22 cellular contexts compared by ENCODE assay signal in the genomic region with DNA sequence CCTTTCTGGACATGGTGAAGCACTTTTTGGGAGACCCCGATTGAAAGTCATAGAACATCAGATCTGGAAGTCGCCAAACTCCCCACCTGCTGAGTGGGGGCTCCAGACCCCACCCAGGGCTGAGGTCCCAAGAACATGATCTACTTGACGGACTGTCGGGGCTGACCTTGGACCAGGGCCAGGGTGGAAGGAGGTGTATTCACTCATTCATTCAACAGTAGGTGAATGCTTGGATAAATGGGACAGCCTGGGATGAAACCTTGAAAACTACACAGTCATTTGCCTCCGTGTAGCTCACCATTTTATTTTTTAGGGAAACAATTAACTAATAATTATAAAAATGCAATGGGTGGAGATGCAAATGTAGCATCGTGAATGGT.
DNase-seq lines count a peak whose midpoint lies in the region; ATAC-seq and TF ChIP-seq lines count a peak whose summit lies in the region.
"Had no signal": no experiment of that assay in that cellular context is flagged by ENCODE, and none has a peak within 500 bp of the region (broad histone marks: within the 10 kb centered on the region; RNA-seq: fewer than 3 reads in every experiment).

No MANE protein-coding gene starts in this region.

- no peak overlapping the region for H2AK5ac ChIP-seq in H9 (ENCODE audit: insufficient read length, low read length)

- no peak overlapping the region for H2BK20ac ChIP-seq in H9 (ENCODE audit: low read depth, low read length, poor library complexity, severe bottlenecking)

- no peak for TF ChIP-seq EP300 in suprapubic skin (IDR thresholded peaks at IDR 0.05)

- no CpG with 5 or more reads among the region's 6 CpGs for WGBS in H9 (ENCODE audit: extremely low coverage, insufficient read length, low lambda C conversion rate)
- 69% methylated on average over 4 of the region's 6 CpGs for WGBS in suprapubic skin

- no peaks in the 10 kb centered on the region for H3K9me3 Mint-ChIP-seq in H9
- no peaks in the 10 kb centered on the region for H3K9me3 Mint-ChIP-seq in stimulated activated memory B cell treated with anti-CD40 and anti-IgM and Interleukin-4, amounts not matched to agents 10 μg/mL and 1 μg/mL and 100 μg/mL, for 72 hours
- H3K9me3 Mint-ChIP-seq: CD4-positive, CD25-positive, alpha-beta regulatory T cell had no signal

- no peak overlapping the region for H2AFZ ChIP-seq in H9 (ENCODE audit: low read length)
- no peak overlapping the region for H2AFZ ChIP-seq in osteoblast (ENCODE audit: low read length)
- H2AFZ ChIP-seq: PC-9 had no signal

- H2BK5ac ChIP-seq in H9 (ENCODE audit: insufficient read length, low read length) = no peak overlapping the region

- no peak for TF ChIP-seq POLR2A in suprapubic skin (IDR thresholded peaks at IDR 0.05)

- H3K18ac ChIP-seq in H9 (ENCODE audit: insufficient read length, low read depth, low read length) = no peak overlapping the region

- peaks cover 11 to 18% of the 10 kb centered on the region in 2 experiments for H3K4me1 Mint-ChIP-seq in H9
- no peaks in the 10 kb centered on the region for H3K4me1 Mint-ChIP-seq in stimulated activated memory B cell treated with anti-CD40 and anti-IgM and Interleukin-4, amounts not matched to agents 10 μg/mL and 1 μg/mL and 100 μg/mL, for 72 hours
- H3K4me1 Mint-ChIP-seq: CD4-positive, CD25-positive, alpha-beta regulatory T cell had no signal

- H3T11ph ChIP-seq in H9 (ENCODE audit: low read length) = no peak overlapping the region

- H3K36me3 ChIP-seq in osteoblast (ENCODE audit: insufficient read depth, low read length) = no peaks in the 10 kb centered on the region
- no peaks in the 10 kb centered on the region for H3K36me3 ChIP-seq in suprapubic skin
- H3K36me3 ChIP-seq: BE2C had no signal

- no peak overlapping the region for H3K9ac ChIP-seq in H9 (ENCODE audit: extremely low read depth, insufficient read length, low read length)

- H3K36me3 Mint-ChIP-seq in H9 (ENCODE audit: insufficient read depth in 1 of 3, low read depth in 3 of 3) = no peaks in the 10 kb centered on the region
- H3K36me3 Mint-ChIP-seq in stimulated activated memory B cell treated with anti-CD40 and anti-IgM and Interleukin-4, amounts not matched to agents 10 μg/mL and 1 μg/mL and 100 μg/mL, for 72 hours = no peaks in the 10 kb centered on the region
- H3K36me3 Mint-ChIP-seq: CD4-positive, CD25-positive, alpha-beta regulatory T cell; IgD-negative memory B cell had no signal

- no peak overlapping the region for H2BK15ac ChIP-seq in H9 (ENCODE audit: low read depth, low read length)

- no peak overlapping the region for H3K27ac Mint-ChIP-seq in H9
- no peak overlapping the region for H3K27ac Mint-ChIP-seq in stimulated activated memory B cell treated with anti-CD40 and anti-IgM and Interleukin-4, amounts not matched to agents 10 μg/mL and 1 μg/mL and 100 μg/mL, for 72 hours
- H3K27ac Mint-ChIP-seq: CD4-positive, CD25-positive, alpha-beta regulatory T cell; HFFc6 had no signal

- H2BK12ac ChIP-seq in H9 (ENCODE audit: insufficient read length, low read depth, low read length) = no peak overlapping the region

- no peaks in the 10 kb centered on the region for H3K79me1 ChIP-seq in H9 (ENCODE audit: insufficient read depth, low read depth, low read length, poor library complexity, severe bottlenecking)

- H3K14ac ChIP-seq in H9 (ENCODE audit: insufficient read depth, low read length) = no peak overlapping the region; the same call in 1 of the 2 replicates

- H3K23me2 ChIP-seq in H9 (ENCODE audit: insufficient read length, low read depth, low read length, poor library complexity, severe bottlenecking) = no peaks in the 10 kb centered on the region

- H3K27ac ChIP-seq in H9 (ENCODE audit: insufficient read length, low read depth, low read length) (no peak overlapping the region), coronary artery (no peak overlapping the region), osteoblast (ENCODE audit: low read depth, low read length) (no peak overlapping the region), suprapubic skin (no peak overlapping the region)
- H3K27ac ChIP-seq: PC-9 had no signal

- H3K56ac ChIP-seq in H9 (ENCODE audit: insufficient read length, low read depth, low read length) = no peak overlapping the region

- H3K79me2 ChIP-seq in H9 (ENCODE audit: insufficient read depth, low read length) = no peaks in the 10 kb centered on the region
- H3K79me2 ChIP-seq in osteoblast (ENCODE audit: insufficient read depth, low read length) = no peaks in the 10 kb centered on the region

- DNase-seq in H9 (peak; percentile 6), coronary artery (ENCODE audit: low spot score) (peak; percentile 24), osteoblast (ENCODE audit: insufficient read length, low spot score, missing footprints) (peak; percentile 50), suprapubic skin (ENCODE audit: low spot score in 2 of 2) (peak; percentile 48 to 53), MV-4-11 (lab: John Stamatoyannopoulos, UW) (no peak)
- DNase-seq: BE2C; CD4-positive, CD25-positive, alpha-beta regulatory T cell; EL; GF-D8; H7; HFFc6; NCI-H1105 treated with DMSO at 0.1 percent for 48 hours; NCI-H2029 treated with DMSO at 0.1 percent for 48 hours; NCI-H226; NCI-H510A treated with DMSO at 0.1 percent for 48 hours; NCI-H748 treated with DMSO at 0.1 percent for 48 hours; PC-9; RPMI8226; SIG-M5 had no signal

- no peak for ATAC-seq in GM21576 (IDR thresholded peaks at IDR 0.05; ENCODE audit: unreplicated experiment)
- no peak for ATAC-seq in stimulated activated memory B cell treated with anti-CD40 and anti-IgM and Interleukin-4, amounts not matched to agents 10 μg/mL and 1 μg/mL and 100 μg/mL, for 72 hours

- H4K91ac ChIP-seq in H9 (ENCODE audit: insufficient read length, low read depth, low read length) = no peak overlapping the region

- H4K5ac ChIP-seq in H9 (ENCODE audit: insufficient read length, low read depth, low read length) = no peak overlapping the region

- H4K8ac ChIP-seq in H9 (replicated peaks; ENCODE audit: insufficient read length, low read depth, low read length) = no peak overlapping the region

- H3K4me1 ChIP-seq in H9 (ENCODE audit: insufficient read depth, low read length) (no peaks in the 10 kb centered on the region), osteoblast (ENCODE audit: insufficient read depth, low read length) (no peaks in the 10 kb centered on the region), suprapubic skin (no peaks in the 10 kb centered on the region)
- H3K4me1 ChIP-seq: BE2C had no signal

- H2BK120ac ChIP-seq in H9 (ENCODE audit: low read depth, low read length, poor library complexity, severe bottlenecking) = no peak overlapping the region

- H4K20me1 ChIP-seq in H9 (ENCODE audit: control insufficient read depth, insufficient read depth, insufficient read length) (no peaks in the 10 kb centered on the region), osteoblast (ENCODE audit: insufficient read depth, low read length) (no peaks in the 10 kb centered on the region)

- H3K27me3 Mint-ChIP-seq in H9 (ENCODE audit: low read depth) = peaks cover 29% of the 10 kb centered on the region
- H3K27me3 Mint-ChIP-seq in stimulated activated memory B cell treated with anti-CD40 and anti-IgM and Interleukin-4, amounts not matched to agents 10 μg/mL and 1 μg/mL and 100 μg/mL, for 72 hours = no peaks in the 10 kb centered on the region
- H3K27me3 Mint-ChIP-seq: CD4-positive, CD25-positive, alpha-beta regulatory T cell had no signal

- no peak for TF ChIP-seq CTCF in H9 (conservative IDR thresholded peaks at IDR 0.05)
- no peak for TF ChIP-seq CTCF in coronary artery (IDR thresholded peaks at IDR 0.05)
- TF ChIP-seq CTCF in osteoblast (IDR thresholded peaks at IDR 0.05; ENCODE audit: extremely low read depth, low read depth, low read length) = no peak
- no peak for TF ChIP-seq CTCF in suprapubic skin (IDR thresholded peaks at IDR 0.05)

- H3K9me3 ChIP-seq in H9 (ENCODE audit: control insufficient read depth, low read depth, low read length) (no peaks in the 10 kb centered on the region), osteoblast (ENCODE audit: low read depth, low read length) (no peaks in the 10 kb centered on the region), suprapubic skin (no peaks in the 10 kb centered on the region)
- H3K9me3 ChIP-seq: BE2C had no signal

- H3K4me2 ChIP-seq in H9 (ENCODE audit: insufficient read depth, insufficient read length, low read length) (no peak overlapping the region), osteoblast (ENCODE audit: insufficient read depth, low read length) (no peak overlapping the region)
- H3K4me2 ChIP-seq: PC-9 had no signal

- H3K27me3 ChIP-seq in H9 (ENCODE audit: insufficient read depth, low read length) (no peaks in the 10 kb centered on the region), osteoblast (ENCODE audit: insufficient read depth, low read length) (no peaks in the 10 kb centered on the region), suprapubic skin (peaks cover 28% of the 10 kb centered on the region)
- H3K27me3 ChIP-seq: BE2C had no signal

- no peak overlapping the region for H3K23ac ChIP-seq in H9 (ENCODE audit: insufficient read length, low read depth, low read length)

- H3K4ac ChIP-seq in H9 (ENCODE audit: low read depth, low read length) = no peak overlapping the region

- no peak overlapping the region for H3K4me3 Mint-ChIP-seq in H9
- H3K4me3 Mint-ChIP-seq in stimulated activated memory B cell treated with anti-CD40 and anti-IgM and Interleukin-4, amounts not matched to agents 10 μg/mL and 1 μg/mL and 100 μg/mL, for 72 hours = no peak overlapping the region
- H3K4me3 Mint-ChIP-seq: CD4-positive, CD25-positive, alpha-beta regulatory T cell; HFFc6; IgD-negative memory B cell had no signal

- no peak overlapping the region for H3K4me3 ChIP-seq in coronary artery
- no peak overlapping the region for H3K4me3 ChIP-seq in osteoblast (ENCODE audit: insufficient read depth, low read length)
- no peak overlapping the region for H3K4me3 ChIP-seq in suprapubic skin
- H3K4me3 ChIP-seq: PC-9 had no signal
